Comparison of ENCODE assay signal across 8 cellular contexts in genomic region chr5:55344392-55344992, GRCh38.
DNase-seq lines count a peak whose midpoint lies in the region; ATAC-seq and TF ChIP-seq lines count a peak whose summit lies in the region.

No MANE protein-coding gene starts in this region.

- ATAC-seq in HG02571 (IDR thresholded peaks at IDR 0.05; ENCODE audit: unreplicated experiment), result no peak

- no peak overlapping the region for H3K4me3 ChIP-seq in astrocyte of the spinal cord (ENCODE audit: low read depth, low read length)

- peak; percentile 90 for TF ChIP-seq CTCF in astrocyte of the spinal cord (IDR thresholded peaks at IDR 0.05; ENCODE audit: low read depth, low read length)

- in situ Hi-C loops in astrocyte of the spinal cord (cut with HindIII; ENCODE audit: low sequenced_read_pairs), result no loop called here

- DNase-seq in COR-L47 (lab: John Stamatoyannopoulos, UW) (peak; percentile 10), HK-2 (ENCODE audit: unreplicated experiment) (peak; percentile 25), T-helper 22 cell (ENCODE audit: low read depth) (peak; percentile 7), astrocyte of the spinal cord (ENCODE audit: low read depth, low spot score) (peak; percentile 78), iPS-NIHi7 (ENCODE audit: extremely low spot score) (peak; percentile 38), GM19238 (ENCODE audit: insufficient read length, low spot score) (no peak)
- peak; percentile 71 for DNase-seq in stimulated activated CD4-positive, alpha-beta T cell treated with anti-CD3 and anti-CD28 coated beads, Interleukin-15, amount 100 ng/mL, for 24 hours
